20 cellular contexts compared by ENCODE assay signal in the genomic region with DNA sequence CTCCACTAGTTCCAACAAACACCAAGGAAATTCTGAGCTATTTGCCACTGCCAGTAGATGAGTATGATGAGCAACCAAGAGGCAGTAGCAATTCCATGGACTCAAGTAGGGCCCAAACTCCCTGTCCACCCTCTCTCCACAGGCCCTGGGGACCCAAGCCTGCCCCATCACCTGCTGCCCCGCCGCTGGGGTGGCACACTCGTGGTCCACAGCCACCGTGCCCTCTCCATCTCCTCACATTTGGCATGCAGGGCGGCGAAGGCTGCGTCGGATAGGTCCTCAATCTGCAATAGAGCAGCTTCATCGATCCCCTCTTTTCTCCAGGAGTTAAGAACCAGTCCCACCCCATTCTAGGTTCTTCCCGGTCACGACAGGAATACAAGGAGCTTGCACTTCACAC. TPM values are rescaled to one million over a fixed set of nuclear protein-coding genes. Genes with fewer than 3 reads are reported as not detected.
DNase-seq lines count a peak whose midpoint lies in the region; ATAC-seq, FAIRE-seq and TF ChIP-seq lines count a peak whose summit lies in the region.
"Had no signal": no experiment of that assay in that cellular context is flagged by ENCODE, and none has a peak within 500 bp of the region (broad histone marks: within the 10 kb centered on the region; RNA-seq: fewer than 3 reads in every experiment).

No MANE protein-coding gene starts in this region.

- in situ Hi-C loops in GM12878 (cut with MboI) (no loop called here), transverse colon (cut with MboI; ENCODE audit: low pct_ligation_motif_present in 1 of 4, low pct_unique_long_range_greater_than_20kb in 1 of 4, low sequenced_read_pairs in 3 of 4) (loop anchor here in 1 of 4 donors (25.0 kb wide), 1 partner anchor 179 kb away; no protein-coding TSS in a partner anchor)

- intact Hi-C loops in natural killer cell (cut with micrococcal nuclease) (no loop called here), GM12878 (cut with micrococcal nuclease; ENCODE audit: unreplicated experiment) (no loop called here), transverse colon (cut with DNase I; ENCODE audit: low total_unique reads) (no loop called here)

- no peaks in the 10 kb centered on the region for H3K9me3 Mint-ChIP-seq in natural killer cell
- no peaks in the 10 kb centered on the region for H3K9me3 Mint-ChIP-seq in natural killer cell treated with Interleukin-12 subunit alpha and Interleukin-12 subunit beta and Interleukin-15 and Interleukin-18, amount 100 ng/mL, for 72 hours
- no peaks in the 10 kb centered on the region for H3K9me3 Mint-ChIP-seq in naive thymus-derived CD8-positive, alpha-beta T cell
- H3K9me3 Mint-ChIP-seq in stimulated activated naive B cell treated with anti-CD40 and anti-IgM and Interleukin-4, amounts not matched to agents 10 μg/mL and 1 μg/mL and 100 μg/mL, for 72 hours = no peaks in the 10 kb centered on the region
- H3K9me3 Mint-ChIP-seq: CD8-positive, alpha-beta memory T cell had no signal

- SMC1A ChIA-PET in GM12878 (lab: Charles Lee; ENCODE audit: uncharacterized antibody, unreplicated experiment) = no interaction called here

- whole genome bisulfite sequencing in GM12878 (ENCODE audit: insufficient coverage, insufficient replicate concordance, low lambda C conversion rate, missing lambda C conversion rate) = 96% methylated on average over 11 of the region's 11 CpGs
- 96% methylated on average over 11 of the region's 11 CpGs; no CpG with 5 or more reads in 1 of the 2 donors for WGBS in transverse colon (ENCODE audit: low coverage in 1 of 2), 2 donors

- ATAC-seq in natural killer cell (no peak), GM12878 (no peak)
- ATAC-seq in natural killer cell treated with Interleukin-12 subunit alpha and Interleukin-12 subunit beta and Interleukin-15 and Interleukin-18, amount 100 ng/mL, for 72 hours = no peak
- ATAC-seq in naive thymus-derived CD8-positive, alpha-beta T cell = no peak
- no peak for ATAC-seq in stimulated activated naive B cell treated with anti-CD40 and anti-IgM and Interleukin-4, amounts not matched to agents 10 μg/mL and 1 μg/mL and 100 μg/mL, for 72 hours (replicated peaks)
- ATAC-seq: A549 had no signal

- POLR2A ChIA-PET in GM12878 (lab: Charles Lee) = no interaction called here
- POLR2A ChIA-PET in naive thymus-derived CD8-positive, alpha-beta T cell (lab: Charles Lee) = interaction anchor here (1.2 kb wide), 1 partner anchor 161 kb away, joined by 4 read pairs; the partner anchor contains the start of gene KANSL1

- TF ChIP-seq RAD21 in GM12878 (IDR thresholded peaks at IDR 0.05; ENCODE audit: insufficient read depth, low read depth, low read length) = no peak

- H3K4me1 Mint-ChIP-seq in natural killer cell = peaks cover 34 to 43% of the 10 kb centered on the region in 2 donors
- H3K4me1 Mint-ChIP-seq in natural killer cell treated with Interleukin-12 subunit alpha and Interleukin-12 subunit beta and Interleukin-15 and Interleukin-18, amount 100 ng/mL, for 72 hours (ENCODE audit: low read depth in 2 of 2) = peaks cover 12 to 35% of the 10 kb centered on the region in 2 donors
- H3K4me1 Mint-ChIP-seq in naive thymus-derived CD8-positive, alpha-beta T cell = peaks cover 13 to 19% (median 17%) of the 10 kb centered on the region in 4 donors
- peaks cover 32 to 33% of the 10 kb centered on the region in 2 donors for H3K4me1 Mint-ChIP-seq in stimulated activated naive B cell treated with anti-CD40 and anti-IgM and Interleukin-4, amounts not matched to agents 10 μg/mL and 1 μg/mL and 100 μg/mL, for 72 hours

- H3K27me3 Mint-ChIP-seq in natural killer cell (ENCODE audit: low read depth in 2 of 2) = no peaks in the 10 kb centered on the region
- no peaks in the 10 kb centered on the region for H3K27me3 Mint-ChIP-seq in natural killer cell treated with Interleukin-12 subunit alpha and Interleukin-12 subunit beta and Interleukin-15 and Interleukin-18, amount 100 ng/mL, for 72 hours
- H3K27me3 Mint-ChIP-seq in naive thymus-derived CD8-positive, alpha-beta T cell = no peaks in the 10 kb centered on the region
- H3K27me3 Mint-ChIP-seq in stimulated activated naive B cell treated with anti-CD40 and anti-IgM and Interleukin-4, amounts not matched to agents 10 μg/mL and 1 μg/mL and 100 μg/mL, for 72 hours = no peaks in the 10 kb centered on the region

- H3K27ac Mint-ChIP-seq in natural killer cell = peak overlapping the region; percentile 56 to 70
- H3K27ac Mint-ChIP-seq in natural killer cell treated with Interleukin-12 subunit alpha and Interleukin-12 subunit beta and Interleukin-15 and Interleukin-18, amount 100 ng/mL, for 72 hours = peak overlapping the region in 1 of 2 donors; percentile 11
- H3K27ac Mint-ChIP-seq in naive thymus-derived CD8-positive, alpha-beta T cell = peak overlapping the region in 7 of 10 donors; percentile 9 to 79 (median 54)
- H3K27ac Mint-ChIP-seq in stimulated activated naive B cell treated with anti-CD40 and anti-IgM and Interleukin-4, amounts not matched to agents 10 μg/mL and 1 μg/mL and 100 μg/mL, for 72 hours = peak overlapping the region; percentile 42

- H3K9ac ChIP-seq in GM12878 (ENCODE audit: control insufficient read depth, insufficient read depth, low read length) = no peak overlapping the region
- H3K9ac ChIP-seq: BLaER1 had no signal

- DNase-seq in natural killer cell (no peak), GM12878 (ENCODE audit: low read depth, low spot score) (no peak), NCI-H2107 treated with DMSO at 0.1 percent for 48 hours (lab: John Stamatoyannopoulos, UW; ENCODE audit: unreplicated experiment) (no peak), transverse colon (no peak), SW480 (ENCODE audit: low spot score) (no peak)
- no peak for DNase-seq in natural killer cell treated with Interleukin-12 subunit alpha and Interleukin-12 subunit beta and Interleukin-15 and Interleukin-18, amount 100 ng/mL, for 72 hours (ENCODE audit: low spot score)
- DNase-seq in naive thymus-derived CD8-positive, alpha-beta T cell = no peak
- DNase-seq in stimulated activated naive B cell treated with anti-CD40 and anti-IgM and Interleukin-4, amounts not matched to agents 10 μg/mL and 1 μg/mL and 100 μg/mL, for 72 hours = no peak
- DNase-seq: CD8-positive, alpha-beta memory T cell; KBM-7; NCI-H1105; NCI-H2081 treated with DMSO at 0.1 percent for 48 hours; NCI-H748 treated with DMSO at 0.1 percent for 48 hours; NK-92 treated with Interleukin-12 subunit alpha and Interleukin-12 subunit beta, amount 100 ng/mL, for 24 hours; Peyer's patch had no signal

- peaks cover 21% of the 10 kb centered on the region for H3K36me3 Mint-ChIP-seq in natural killer cell
- H3K36me3 Mint-ChIP-seq in natural killer cell treated with Interleukin-12 subunit alpha and Interleukin-12 subunit beta and Interleukin-15 and Interleukin-18, amount 100 ng/mL, for 72 hours = peaks cover 23% of the 10 kb centered on the region
- peaks cover 9 to 98% (median 25%) of the 10 kb centered on the region in 3 donors for H3K36me3 Mint-ChIP-seq in naive thymus-derived CD8-positive, alpha-beta T cell
- peaks cover 41 to 69% of the 10 kb centered on the region in 2 donors for H3K36me3 Mint-ChIP-seq in stimulated activated naive B cell treated with anti-CD40 and anti-IgM and Interleukin-4, amounts not matched to agents 10 μg/mL and 1 μg/mL and 100 μg/mL, for 72 hours

- no peak overlapping the region for H3K4me3 ChIP-seq in GM12878
- H3K4me3 ChIP-seq in transverse colon = no peak overlapping the region
- H3K4me3 ChIP-seq: A549, BLaER1, Peyer's patch had no signal

- H4K20me1 ChIP-seq in GM12878 (ENCODE audit: control insufficient read depth, insufficient read depth) = no peaks in the 10 kb centered on the region

- H3K4me2 ChIP-seq in GM12878 (ENCODE audit: control insufficient read depth, insufficient read depth) = no peak overlapping the region
- H3K4me2 ChIP-seq: A549, BLaER1 had no signal

- peaks cover 15% of the 10 kb centered on the region for H3K4me1 ChIP-seq in GM12878 (ENCODE audit: control insufficient read depth, insufficient read depth, low read length)
- no peaks in the 10 kb centered on the region for H3K4me1 ChIP-seq in transverse colon
- H3K4me1 ChIP-seq: A549 had no signal

- H3K9me3 ChIP-seq in GM12878 (replicated peaks; ENCODE audit: control insufficient read depth, insufficient read depth, low read length) (no peaks in the 10 kb centered on the region), transverse colon (no peaks in the 10 kb centered on the region)
- H3K9me3 ChIP-seq: A549, BLaER1, Peyer's patch had no signal

- FAIRE-seq in GM12878 (lab: Jason Lieb, UNC) = no peak
- FAIRE-seq: A549, D721Med, H54 had no signal

- TF ChIP-seq POLR2A in GM12878 (IDR thresholded peaks at IDR 0.05; ENCODE audit: low read depth, low read length) = 0 out of 2 replicates have a peak, but pooled peaks have one; percentile 36
- TF ChIP-seq POLR2A in transverse colon (IDR thresholded peaks at IDR 0.05) = no peak

- CTCF ChIA-PET in GM12878 (lab: Yijun Ruan, JAX) = interaction anchor here (4.4 kb wide), 1 partner anchor 13 kb away, joined by 38 read pairs; no protein-coding TSS in a partner anchor

- no peak for TF ChIP-seq CTCF in natural killer cell (IDR thresholded peaks at IDR 0.05)
- no peak for TF ChIP-seq CTCF in GM12878 (IDR thresholded peaks at IDR 0.05 in 2 of 3, conservative IDR thresholded peaks at IDR 0.05 in 1 of 3; ENCODE audit: control insufficient read depth in 2 of 3, extremely low read depth in 1 of 3, insufficient read depth in 1 of 3, low read depth in 3 of 3, low read length in 3 of 3)
- no peak for TF ChIP-seq CTCF in transverse colon (IDR thresholded peaks at IDR 0.05)

- RAD21 ChIA-PET in GM12878 (lab: Charles Lee; ENCODE audit: unreplicated experiment) = no interaction called here

- H2AFZ ChIP-seq in GM12878 (ENCODE audit: control insufficient read depth, low read depth, low read length) = no peak overlapping the region

- H3K36me3 ChIP-seq in GM12878 (ENCODE audit: control insufficient read depth in 2 of 2, insufficient read depth in 2 of 2, low read length in 1 of 2) (peaks cover 27 to 52% of the 10 kb centered on the region in 2 experiments), transverse colon (peaks cover 0 to 81% (median 33%) of the 10 kb centered on the region in 4 donors)

- no TSS peak for BruUV-seq in GM12878 (replicated peaks; lab: Mats Ljungman, UMichigan)

- TF ChIP-seq EP300 in GM12878 (IDR thresholded peaks at IDR 0.05; ENCODE audit: borderline replicate concordance in 1 of 2, control insufficient read depth in 1 of 2, low read depth in 2 of 2, low read length in 2 of 2) (no peak), transverse colon (IDR thresholded peaks at IDR 0.05; ENCODE audit: low read depth) (no peak)

- no peaks in the 10 kb centered on the region for H3K27me3 ChIP-seq in GM12878 (replicated peaks in 1 of 2; ENCODE audit: control insufficient read depth in 2 of 2, insufficient read depth in 2 of 2, low read length in 1 of 2)
- H3K27me3 ChIP-seq in transverse colon = no peaks in the 10 kb centered on the region
- H3K27me3 ChIP-seq: BLaER1, Peyer's patch had no signal

- H3K4me3 Mint-ChIP-seq in natural killer cell = no peak overlapping the region
- no peak overlapping the region for H3K4me3 Mint-ChIP-seq in natural killer cell treated with Interleukin-12 subunit alpha and Interleukin-12 subunit beta and Interleukin-15 and Interleukin-18, amount 100 ng/mL, for 72 hours
- no peak overlapping the region for H3K4me3 Mint-ChIP-seq in naive thymus-derived CD8-positive, alpha-beta T cell
- no peak overlapping the region for H3K4me3 Mint-ChIP-seq in stimulated activated naive B cell treated with anti-CD40 and anti-IgM and Interleukin-4, amounts not matched to agents 10 μg/mL and 1 μg/mL and 100 μg/mL, for 72 hours
- H3K4me3 Mint-ChIP-seq: CD8-positive, alpha-beta memory T cell had no signal

- H3K79me2 ChIP-seq in GM12878 (ENCODE audit: control insufficient read depth, insufficient read depth, low read length) = no peaks in the 10 kb centered on the region

- H3K27ac ChIP-seq in GM12878 (ENCODE audit: control insufficient read depth, insufficient read depth) = no peak overlapping the region
- H3K27ac ChIP-seq in transverse colon = no peak overlapping the region
- H3K27ac ChIP-seq: A549, BLaER1, Peyer's patch had no signal

RNA-seq across cellular contexts. Expression of gene STH, which starts 33.9 kb away (rescaled TPM):
- total RNA-seq in natural killer cell = not detected
- not detected for total RNA-seq in natural killer cell treated with Interleukin-12 subunit alpha and Interleukin-12 subunit beta and Interleukin-15 and Interleukin-18, amount 100 ng/mL, for 72 hours
- total RNA-seq in GM12878 (2013; cell fraction: nucleolus; rRNA removed) = not detected in 2 replicates
- not detected in 2 replicates for total RNA-seq in GM12878 (2014; rRNA removed)
- total RNA-seq in GM12878 (2014; rRNA removed; fragmentation: Illumina TruSeq; extraction: Trizol) = not detected in 2 replicates
- total RNA-seq in GM12878 (2021) = not detected in 2 replicates
- polyA plus RNA-seq in GM12878 (2011; ENCODE audit: low read depth) = not detected
- not detected in 2 replicates for polyA plus RNA-seq in GM12878 (2011; rRNA removed)
- polyA plus RNA-seq in GM12878 (2011; cell fraction: cytosol; rRNA removed) = not detected in 2 replicates
- polyA plus RNA-seq in GM12878 (2011; cell fraction: nucleus; rRNA removed) = not detected in 2 replicates
- polyA plus RNA-seq in GM12878 (2012) = not detected in 2 replicates
- polyA plus RNA-seq in GM12878 (2014; fragmentation: Illumina TruSeq; extraction: Trizol) = not detected in 2 replicates
- not detected for polyA plus RNA-seq in GM12878 (2014; fragmentation: Nextera tagmentation; extraction: Ambion mirVana)
- not detected in 2 replicates for polyA plus RNA-seq in GM12878 (2014; rRNA removed)
- polyA plus RNA-seq in GM12878 (2016; fragmentation: Nextera tagmentation; extraction: Ambion mirVana) = not detected
- polyA minus RNA-seq in GM12878 (2011; rRNA and poly(A)+ RNA removed) = not detected in 2 replicates
- polyA minus RNA-seq in GM12878 (2011; cell fraction: cytosol; rRNA and poly(A)+ RNA removed) = not detected in 2 replicates
- not detected in 2 replicates for polyA minus RNA-seq in GM12878 (2011; cell fraction: nucleus; rRNA and poly(A)+ RNA removed)
- not detected for total RNA-seq in naive thymus-derived CD8-positive, alpha-beta T cell
- not detected for polyA plus RNA-seq in naive thymus-derived CD8-positive, alpha-beta T cell
- not detected for total RNA-seq in transverse colon
- total RNA-seq: CD8-positive, alpha-beta memory T cell; NCI-H460; Peyer's patch had no signal
- polyA plus RNA-seq: A549; CD8-positive, alpha-beta memory T cell had no signal
